In genomic region chr7:120553497-120553896, GRCh38 we compare ENCODE assay signal across 18 cellular contexts.
A peak's percentile ranks its signal among the peaks of the same experiment; 100 is the strongest.
DNase-seq lines count a peak whose midpoint lies in the region; ATAC-seq and TF ChIP-seq lines count a peak whose summit lies in the region.
"Had no signal": no experiment of that assay in that cellular context is flagged by ENCODE, and none has a peak within 500 bp of the region (broad histone marks: within the 10 kb centered on the region; RNA-seq: fewer than 3 reads in every experiment).

No MANE protein-coding gene starts in this region.

- no peak overlapping the region for H3K27ac Mint-ChIP-seq in osteocyte (ENCODE audit: unreplicated experiment)
- H3K27ac Mint-ChIP-seq: activated CD4-positive, alpha-beta memory T cell treated with anti-CD3 and anti-CD28 coated beads for 36 hours; naive thymus-derived CD8-positive, alpha-beta T cell had no signal

- peak; percentile 18 for DNase-seq in middle frontal gyrus (ENCODE audit: extremely low spot score, low spot score)
- no peak for DNase-seq in SW 1271 (lab: John Stamatoyannopoulos, UW)
- no peak for DNase-seq in osteocyte (ENCODE audit: extremely low spot score, unreplicated experiment)
- DNase-seq in effector CD4-positive, alpha-beta T cell, result no peak
- DNase-seq: activated CD4-positive, alpha-beta memory T cell treated with anti-CD3 and anti-CD28 coated beads for 36 hours; C1 segment of cervical spinal cord; central memory CD4-positive, alpha-beta T cell; DMS79; foreskin melanocyte; Kasumi-1; lower lobe of right lung; naive thymus-derived CD8-positive, alpha-beta T cell; NCI-H1436; NCI-H226; substantia nigra had no signal

- no peak overlapping the region for H3K4me3 Mint-ChIP-seq in osteocyte (ENCODE audit: unreplicated experiment)
- H3K4me3 Mint-ChIP-seq: activated CD4-positive, alpha-beta memory T cell treated with anti-CD3 and anti-CD28 coated beads for 36 hours; naive thymus-derived CD8-positive, alpha-beta T cell had no signal

- peaks cover 13% of the 10 kb centered on the region for H3K27me3 Mint-ChIP-seq in osteocyte (ENCODE audit: unreplicated experiment)
- H3K27me3 Mint-ChIP-seq: activated CD4-positive, alpha-beta memory T cell treated with anti-CD3 and anti-CD28 coated beads for 36 hours; naive thymus-derived CD8-positive, alpha-beta T cell had no signal

- H3K36me3 Mint-ChIP-seq in osteocyte (ENCODE audit: unreplicated experiment), result no peaks in the 10 kb centered on the region
- H3K36me3 Mint-ChIP-seq: activated CD4-positive, alpha-beta memory T cell treated with anti-CD3 and anti-CD28 coated beads for 36 hours; naive thymus-derived CD8-positive, alpha-beta T cell had no signal

- no peak for TF ChIP-seq CTCF in osteocyte (IDR thresholded peaks at IDR 0.05)

- ATAC-seq in GM18870 (IDR thresholded peaks at IDR 0.05; ENCODE audit: unreplicated experiment), result peak; percentile 45
- ATAC-seq in GM21576 (IDR thresholded peaks at IDR 0.05; ENCODE audit: unreplicated experiment), result peak; percentile 43
- peak; percentile 45 for ATAC-seq in HG03159 (IDR thresholded peaks at IDR 0.05; ENCODE audit: unreplicated experiment)
- ATAC-seq: lower lobe of right lung; naive thymus-derived CD8-positive, alpha-beta T cell had no signal

- peaks cover 5% of the 10 kb centered on the region for H3K4me1 Mint-ChIP-seq in osteocyte (ENCODE audit: unreplicated experiment)
- H3K4me1 Mint-ChIP-seq: naive thymus-derived CD8-positive, alpha-beta T cell had no signal

- H3K9me3 Mint-ChIP-seq in osteocyte (ENCODE audit: unreplicated experiment), result no peaks in the 10 kb centered on the region
